Comparison of ENCODE assay signal across 20 cellular contexts in genomic region chr11:70432065-70432464, GRCh38. TPM values are rescaled to one million over a fixed set of nuclear protein-coding genes. Genes with fewer than 3 reads are reported as not detected.
"Had no signal": no experiment of that assay in that cellular context is flagged by ENCODE, and none has a peak within 500 bp of the region (broad histone marks: within the 10 kb centered on the region; RNA-seq: fewer than 3 reads in every experiment).

No MANE protein-coding gene starts in this region.

- H3K27ac Mint-ChIP-seq: activated CD4-positive, alpha-beta T cell treated with anti-CD3 and anti-CD28 coated beads, Interleukin-2, amount 10 ng/mL, durations not matched to agents 24 days and 14 days; activated CD8-positive, alpha-beta T cell treated with anti-CD3 and anti-CD28 coated beads, Interleukin-2, amount 10 ng/mL, durations not matched to agents 7 days and 5 days; activated naive CD4-positive, alpha-beta T cell treated with anti-CD3 and anti-CD28 coated beads, Interleukin-2, amount 50 U/mL, for 72 hours; mesothelial cell of epicardium; stimulated activated memory B cell treated with anti-CD40 and anti-IgM and Interleukin-4, amounts not matched to agents 10 μg/mL and 1 μg/mL and 100 μg/mL, for 72 hours; T-helper 17 cell had no signal

- H3K4me1 ChIP-seq: colonic mucosa, foreskin keratinocyte, lower lobe of right lung, neural progenitor cell, pancreas, thyroid gland had no signal

- DNase-seq: activated CD4-positive, alpha-beta T cell treated with anti-CD3 and anti-CD28 coated beads, Interleukin-2, amount 10 ng/mL, durations not matched to agents 24 days and 14 days; activated CD4-positive, CD25-positive, alpha-beta regulatory T cell; activated CD8-positive, alpha-beta memory T cell treated with anti-CD3 and anti-CD28 coated beads, Interleukin-2, amount 50 U/mL, for 4 hours; activated CD8-positive, alpha-beta T cell treated with anti-CD3 and anti-CD28 coated beads, Interleukin-2, amount 10 ng/mL, durations not matched to agents 7 days and 5 days; activated gamma-delta T cell; activated T-cell treated with anti-CD3 and anti-CD28 coated beads, Interleukin-2, amount 50 U/mL, for 48 hours; amniotic stem cell; caudate nucleus; colonic mucosa; left cardiac atrium; lower lobe of right lung; pancreas; stimulated activated CD4-positive, alpha-beta T cell treated with anti-CD3 and anti-CD28 coated beads, Interleukin-2, amount 100 ng/mL, for 48 hours; T-helper 17 cell; thyroid gland had no signal

- H3K27me3 Mint-ChIP-seq: activated CD4-positive, alpha-beta T cell treated with anti-CD3 and anti-CD28 coated beads, Interleukin-2, amount 10 ng/mL, durations not matched to agents 24 days and 14 days had no signal

- H3K4me3 ChIP-seq: colonic mucosa, lower lobe of right lung, neural progenitor cell, pancreas, thyroid gland had no signal

- H3K36me3 ChIP-seq: neural progenitor cell had no signal

- ATAC-seq: activated CD8-positive, alpha-beta T cell treated with anti-CD3 and anti-CD28 coated beads, Interleukin-2, amount 10 ng/mL, durations not matched to agents 7 days and 5 days; activated naive CD4-positive, alpha-beta T cell treated with anti-CD3 and anti-CD28 coated beads, Interleukin-2, amount 50 U/mL, for 72 hours; foreskin keratinocyte; left cardiac atrium; lower lobe of right lung; pancreas; stimulated activated memory B cell treated with anti-CD40 and anti-IgM and Interleukin-4, amounts not matched to agents 10 μg/mL and 1 μg/mL and 100 μg/mL, for 72 hours; T-helper 17 cell had no signal

- H3K4me3 Mint-ChIP-seq: activated CD4-positive, alpha-beta T cell treated with anti-CD3 and anti-CD28 coated beads, Interleukin-2, amount 10 ng/mL, durations not matched to agents 24 days and 14 days; activated CD8-positive, alpha-beta T cell treated with anti-CD3 and anti-CD28 coated beads, Interleukin-2, amount 10 ng/mL, durations not matched to agents 7 days and 5 days; mesothelial cell of epicardium; neural progenitor cell; stimulated activated memory B cell treated with anti-CD40 and anti-IgM and Interleukin-4, amounts not matched to agents 10 μg/mL and 1 μg/mL and 100 μg/mL, for 72 hours; T-helper 17 cell had no signal

- H3K9me3 ChIP-seq: colonic mucosa, lower lobe of right lung, pancreas, thyroid gland had no signal

- H3K4me1 Mint-ChIP-seq: activated CD4-positive, alpha-beta T cell treated with anti-CD3 and anti-CD28 coated beads, Interleukin-2, amount 10 ng/mL, durations not matched to agents 24 days and 14 days; neural progenitor cell; T-helper 17 cell had no signal

- H3K27me3 ChIP-seq: colonic mucosa, foreskin keratinocyte, neural progenitor cell, pancreas, thyroid gland had no signal

- H3K36me3 Mint-ChIP-seq: stimulated activated memory B cell treated with anti-CD40 and anti-IgM and Interleukin-4, amounts not matched to agents 10 μg/mL and 1 μg/mL and 100 μg/mL, for 72 hours had no signal

- H3K27ac ChIP-seq: colonic mucosa, foreskin keratinocyte, lower lobe of right lung, neural progenitor cell, pancreas, thyroid gland had no signal

- H3K9me3 Mint-ChIP-seq: activated CD4-positive, alpha-beta T cell treated with anti-CD3 and anti-CD28 coated beads, Interleukin-2, amount 10 ng/mL, durations not matched to agents 24 days and 14 days; activated naive CD4-positive, alpha-beta T cell treated with anti-CD3 and anti-CD28 coated beads, Interleukin-2, amount 50 U/mL, for 72 hours; mesothelial cell of epicardium; neural progenitor cell had no signal

RNA-seq across cellular contexts. Expression of gene CTTN, which starts 33.7 kb away (rescaled TPM):
- total RNA-seq: activated CD8-positive, alpha-beta T cell treated with anti-CD3 and anti-CD28 coated beads, Interleukin-2, amount 10 ng/mL, durations not matched to agents 7 days and 5 days had no signal
